Comparison of ENCODE assay signal across 1 cellular context in genomic region chr1:156401175-156401574, GRCh38.
A peak's percentile ranks its signal among the peaks of the same experiment; 100 is the strongest.
TF ChIP-seq lines count a peak whose summit lies in the region.

No MANE protein-coding gene starts in this region.

TF ChIP-seq in K562, 482 proteins besides CTCF, POLR2A, EP300 and RAD21 (continued from another document):
- TF ChIP-seq ZKSCAN1 (IDR thresholded peaks at IDR 0.05; ENCODE audit: low read depth, low read length) (no peak), HSF4 (CRISPR knock-in tag; IDR thresholded peaks at IDR 0.05; ENCODE audit: borderline replicate concordance) (no peak), CBFA2T2 (conservative IDR thresholded peaks at IDR 0.05) (no peak), STAG1 (CRISPR knock-in tag; IDR thresholded peaks at IDR 0.05; ENCODE audit: borderline replicate concordance) (no peak), ZFX (CRISPR knock-in tag; IDR thresholded peaks at IDR 0.05) (peak; percentile 32; the same call in 1 of the 2 replicates)
